ENCODE assay signal across 11 cellular contexts in the genomic region with DNA sequence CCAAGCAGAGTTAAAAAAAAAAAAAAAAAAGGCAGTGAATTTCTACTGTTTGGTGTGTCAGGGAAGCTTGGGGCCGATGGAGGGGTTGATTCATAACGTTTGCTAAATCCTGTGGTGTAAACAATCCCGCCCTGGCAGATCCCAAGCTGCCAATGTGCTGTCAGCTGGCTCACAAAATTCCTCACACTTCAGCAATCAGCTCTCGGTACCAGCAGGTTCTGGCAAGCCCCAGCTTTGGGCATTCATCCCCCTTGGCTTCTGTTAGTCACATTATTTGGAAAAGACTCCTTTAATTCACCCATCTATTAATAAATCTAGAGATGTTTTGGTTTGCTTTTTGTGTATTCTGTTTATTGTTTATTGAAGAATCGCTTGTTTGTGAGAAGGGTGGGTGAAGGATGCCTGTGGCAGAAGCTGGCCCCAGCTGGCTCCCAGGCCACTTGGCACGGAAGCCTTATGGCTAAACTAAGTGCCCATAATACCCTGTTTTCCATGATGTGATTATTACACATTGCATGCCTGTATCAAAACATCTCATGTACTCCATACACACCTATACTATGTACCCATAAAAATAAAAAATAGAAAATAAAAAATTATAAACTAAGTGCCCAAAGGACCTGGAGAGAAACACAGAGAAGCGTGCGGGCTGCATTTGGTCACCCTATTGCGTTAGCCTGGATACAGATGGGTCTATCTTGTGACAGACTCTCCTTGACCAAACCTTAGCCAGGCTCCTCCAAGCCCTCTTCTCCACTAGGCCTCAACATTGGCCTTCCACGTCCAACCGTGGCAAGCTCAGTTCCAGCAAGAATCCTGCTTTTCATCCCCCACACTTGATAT.
DNase-seq lines count a peak whose midpoint lies in the region; ATAC-seq and TF ChIP-seq lines count a peak whose summit lies in the region.
"Had no signal": no experiment of that assay in that cellular context is flagged by ENCODE, and none has a peak within 500 bp of the region (broad histone marks: within the 10 kb centered on the region; RNA-seq: fewer than 3 reads in every experiment).

No MANE protein-coding gene starts in this region.

- ATAC-seq in RWPE2 (ENCODE audit: low read depth): peak; percentile 97
- ATAC-seq in omental fat pad (ENCODE audit: low FRiP score): peak; percentile 89
- no peak for ATAC-seq in HG03469 (IDR thresholded peaks at IDR 0.05; ENCODE audit: unreplicated experiment)
- ATAC-seq in HG03025 (IDR thresholded peaks at IDR 0.05; ENCODE audit: low FRiP score, unreplicated experiment): no peak

- peak overlapping the region; percentile 2 for H3K27ac ChIP-seq in RWPE2 (ENCODE audit: poor library complexity, severe bottlenecking)
- H3K27ac ChIP-seq: BLaER1 treated with 17β-estradiol and CSF1 and Interleukin-3, amounts not matched to agents 10 nM and 100 nM had no signal

- H3K9me3 ChIP-seq in RWPE2 (ENCODE audit: severe bottlenecking): no peaks in the 10 kb centered on the region

- TF ChIP-seq CTCF in AG09309 (IDR thresholded peaks at IDR 0.05; ENCODE audit: control insufficient read depth, insufficient read depth, low read depth, low read length, missing control alignments) (no peak), RWPE2 (IDR thresholded peaks at IDR 0.05; ENCODE audit: poor library complexity, severe bottlenecking) (no peak), foreskin fibroblast (IDR thresholded peaks at IDR 0.05; ENCODE audit: low read depth, low read length) (no peak), omental fat pad (IDR thresholded peaks at IDR 0.05) (no peak)

- no peak overlapping the region for H3K4me3 ChIP-seq in AG09309 (ENCODE audit: control insufficient read depth, low read depth, low read length)
- no peak overlapping the region for H3K4me3 ChIP-seq in RWPE2 (ENCODE audit: severe bottlenecking)
- H3K4me3 ChIP-seq in foreskin fibroblast (ENCODE audit: low read depth in 1 of 2, low read length in 2 of 2): no peak overlapping the region
- H3K4me3 ChIP-seq: BLaER1 treated with 17β-estradiol and CSF1 and Interleukin-3, amounts not matched to agents 10 nM and 100 nM had no signal

- H3K36me3 ChIP-seq in RWPE2 (ENCODE audit: low read depth): peaks cover 14% of the 10 kb centered on the region

- peaks cover 8% of the 10 kb centered on the region for H3K4me1 ChIP-seq in RWPE2 (ENCODE audit: insufficient read depth, poor library complexity, severe bottlenecking)

- H3K27me3 ChIP-seq in RWPE2 (ENCODE audit: insufficient read depth, poor library complexity, severe bottlenecking): no peaks in the 10 kb centered on the region
- H3K27me3 ChIP-seq: BLaER1 treated with 17β-estradiol and CSF1 and Interleukin-3, amounts not matched to agents 10 nM and 100 nM had no signal

- peak; percentile 64 for DNase-seq in AG09309 (ENCODE audit: low read depth)
- peak; percentile 84 for DNase-seq in RWPE2 (ENCODE audit: low spot score)
- DNase-seq in foreskin fibroblast: peak; percentile 74
- DNase-seq in omental fat pad (ENCODE audit: low spot score): no peak
- no peak for DNase-seq in DMS114 treated with DMSO at 0.1 percent for 48 hours (lab: John Stamatoyannopoulos, UW; ENCODE audit: unreplicated experiment)
- no peak for DNase-seq in activated naive CD4-positive, alpha-beta T cell treated with Interleukin-2 at 50 U/mL for 16 hours
- DNase-seq: KBM-7; stimulated activated CD4-positive, alpha-beta T cell treated with anti-CD3 and anti-CD28 coated beads, Interleukin-12 subunit alpha, Interleukin-12 subunit beta, amount 100 ng/mL, for 4 hours had no signal

Comparison
In these comparisons a context has a peak if more than half of its experiments do, and no peak if none do; other contexts are left out.
1. DNase-seq: peak in AG09309 (single experiment), RWPE2 (single experiment) and foreskin fibroblast (2 of 2); none in omental fat pad (single experiment), DMS114 treated with DMSO at 0.1 percent for 48 hours (single experiment) and activated naive CD4-positive, alpha-beta T cell treated with Interleukin-2 at 50 U/mL for 16 hours (single experiment).
2. ATAC-seq: peak in RWPE2 (single experiment) and omental fat pad (single experiment); none in HG03469 (single experiment) and HG03025 (single experiment).